ENCODE assay signal across 1 cellular context in the genomic region with DNA sequence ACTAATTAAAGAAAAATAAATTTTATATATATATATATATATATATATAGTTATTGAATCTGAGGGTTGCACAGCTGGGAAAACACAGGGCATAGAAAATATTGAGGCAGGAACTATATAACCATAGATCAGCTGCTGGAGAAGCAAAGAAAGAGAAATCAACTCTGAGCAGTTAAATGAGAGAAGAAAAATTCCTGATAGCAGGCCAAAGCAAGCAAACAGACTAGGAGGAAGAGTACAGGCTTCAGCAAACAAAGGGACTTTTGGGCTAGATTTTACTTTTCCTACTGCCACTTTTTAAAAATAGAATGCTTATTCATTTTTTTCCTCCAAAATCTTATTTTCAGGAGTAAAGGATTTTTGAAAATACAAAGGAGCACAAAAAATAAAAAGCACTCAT.
TF ChIP-seq lines count a peak whose summit lies in the region.

No MANE protein-coding gene starts in this region.

TF ChIP-seq in IMR-90, 13 proteins besides CTCF, POLR2A, EP300 and RAD21:
- no peak for TF ChIP-seq MAFK (IDR thresholded peaks at IDR 0.05; ENCODE audit: low read depth, low read length)
- no peak for TF ChIP-seq BHLHE40 (IDR thresholded peaks at IDR 0.05; ENCODE audit: low read depth, low read length)
- TF ChIP-seq RCOR1 (IDR thresholded peaks at IDR 0.05; ENCODE audit: insufficient replicate concordance, low read length): no peak
- TF ChIP-seq MXI1 (IDR thresholded peaks at IDR 0.05; ENCODE audit: borderline replicate concordance, low read depth, low read length): no peak
- TF ChIP-seq MAZ (IDR thresholded peaks at IDR 0.05; ENCODE audit: borderline replicate concordance, low read depth, low read length): no peak
- no peak for TF ChIP-seq RFX5 (IDR thresholded peaks at IDR 0.05; ENCODE audit: low read depth, low read length)
- TF ChIP-seq SMC3 (IDR thresholded peaks at IDR 0.05; ENCODE audit: low read depth, low read length): no peak
- no peak for TF ChIP-seq NFE2L2 (IDR thresholded peaks at IDR 0.05; ENCODE audit: low read depth, low read length)
- no peak for TF ChIP-seq CEBPB (IDR thresholded peaks at IDR 0.05; ENCODE audit: low read depth, low read length)
- TF ChIP-seq CHD1 (IDR thresholded peaks at IDR 0.05; ENCODE audit: low read depth, low read length): no peak
- TF ChIP-seq, protein P1, sequence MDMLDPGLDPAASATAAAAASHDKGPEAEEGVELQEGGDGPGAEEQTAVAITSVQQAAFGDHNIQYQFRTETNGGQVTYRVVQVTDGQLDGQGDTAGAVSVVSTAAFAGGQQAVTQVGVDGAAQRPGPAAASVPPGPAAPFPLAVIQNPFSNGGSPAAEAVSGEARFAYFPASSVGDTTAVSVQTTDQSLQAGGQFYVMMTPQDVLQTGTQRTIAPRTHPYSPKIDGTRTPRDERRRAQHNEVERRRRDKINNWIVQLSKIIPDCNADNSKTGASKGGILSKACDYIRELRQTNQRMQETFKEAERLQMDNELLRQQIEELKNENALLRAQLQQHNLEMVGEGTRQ (IDR thresholded peaks at IDR 0.05; ENCODE audit: low read depth, low read length): no peak
- TF ChIP-seq, protein P2, sequence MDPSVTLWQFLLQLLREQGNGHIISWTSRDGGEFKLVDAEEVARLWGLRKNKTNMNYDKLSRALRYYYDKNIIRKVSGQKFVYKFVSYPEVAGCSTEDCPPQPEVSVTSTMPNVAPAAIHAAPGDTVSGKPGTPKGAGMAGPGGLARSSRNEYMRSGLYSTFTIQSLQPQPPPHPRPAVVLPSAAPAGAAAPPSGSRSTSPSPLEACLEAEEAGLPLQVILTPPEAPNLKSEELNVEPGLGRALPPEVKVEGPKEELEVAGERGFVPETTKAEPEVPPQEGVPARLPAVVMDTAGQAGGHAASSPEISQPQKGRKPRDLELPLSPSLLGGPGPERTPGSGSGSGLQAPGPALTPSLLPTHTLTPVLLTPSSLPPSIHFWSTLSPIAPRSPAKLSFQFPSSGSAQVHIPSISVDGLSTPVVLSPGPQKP (IDR thresholded peaks at IDR 0.05; ENCODE audit: borderline replicate concordance, low read depth, low read length): no peak
- no peak for TF ChIP-seq FOS (IDR thresholded peaks at IDR 0.05; ENCODE audit: low read depth, low read length)
